In genomic region chr4:71006203-71006907, GRCh38 we compare ENCODE assay signal across 1 cellular context.
TF ChIP-seq lines count a peak whose summit lies in the region.

No MANE protein-coding gene starts in this region.

TF ChIP-seq in SK-N-SH, 30 proteins besides CTCF, POLR2A, EP300 and RAD21 (continued from another document):
- no peak for TF ChIP-seq USF1 (IDR thresholded peaks at IDR 0.05; ENCODE audit: borderline replicate concordance, low read depth)
- no peak for TF ChIP-seq PBX3 (IDR thresholded peaks at IDR 0.05)
- TF ChIP-seq CHD2 (IDR thresholded peaks at IDR 0.05; ENCODE audit: low read length, partially characterized antibody): no peak
- no peak for TF ChIP-seq YY1 (IDR thresholded peaks at IDR 0.05; ENCODE audit: low read depth)
- TF ChIP-seq TCF12 (IDR thresholded peaks at IDR 0.05): no peak
- TF ChIP-seq POLR2AphosphoS5 (IDR thresholded peaks at IDR 0.05; ENCODE audit: low read depth, low read length): no peak
- TF ChIP-seq FOSL2 (IDR thresholded peaks at IDR 0.05; ENCODE audit: borderline replicate concordance, low read depth): no peak
- no peak for TF ChIP-seq GATA2 (CRISPR knock-in tag; IDR thresholded peaks at IDR 0.05)
- TF ChIP-seq MAX (IDR thresholded peaks at IDR 0.05; ENCODE audit: low read depth): no peak
- TF ChIP-seq RXRA (IDR thresholded peaks at IDR 0.05; ENCODE audit: borderline replicate concordance, low read depth): no peak
